Comparison of ENCODE assay signal across 2 cellular contexts in the genomic region with DNA sequence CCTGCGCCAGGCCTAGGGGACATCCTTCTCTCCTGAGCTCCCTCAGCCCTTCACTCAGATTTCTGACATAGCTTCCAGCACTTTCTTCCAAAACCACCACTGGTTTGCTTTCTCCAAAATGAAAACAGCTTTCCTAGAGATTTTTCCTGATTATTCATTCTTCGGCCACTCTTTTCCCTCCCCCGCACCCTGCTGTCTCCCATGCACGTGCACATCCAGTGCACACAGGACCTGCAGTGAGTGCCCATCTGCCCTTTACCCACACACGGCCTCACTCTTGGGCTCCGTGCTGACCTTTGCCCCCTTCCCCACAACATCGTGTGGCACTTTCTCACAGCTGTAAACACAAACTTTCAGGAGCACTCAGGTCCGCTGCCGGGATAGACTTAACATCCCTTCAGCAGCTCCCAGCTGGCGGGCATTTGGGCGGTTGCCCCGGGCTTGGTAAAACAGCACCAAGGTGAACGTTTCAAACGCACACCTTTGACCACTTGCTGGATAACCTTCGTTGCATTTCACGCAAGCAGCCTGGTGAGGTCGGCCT.
TF ChIP-seq lines count a peak whose summit lies in the region.

No MANE protein-coding gene starts in this region.

TF ChIP-seq in GM23338, 12 proteins besides CTCF, POLR2A, EP300 and RAD21:
- TF ChIP-seq EZH2 (IDR thresholded peaks at IDR 0.05; ENCODE audit: low read depth, unreplicated experiment) (no peak), CREB1 (CRISPR knock-in tag; IDR thresholded peaks at IDR 0.05; ENCODE audit: low read depth) (no peak), EZH2phosphoT487 (IDR thresholded peaks at IDR 0.05; ENCODE audit: unreplicated experiment) (no peak), STAT1 (IDR thresholded peaks at IDR 0.05; ENCODE audit: unreplicated experiment) (no peak)
- TF ChIP-seq, protein P1, sequence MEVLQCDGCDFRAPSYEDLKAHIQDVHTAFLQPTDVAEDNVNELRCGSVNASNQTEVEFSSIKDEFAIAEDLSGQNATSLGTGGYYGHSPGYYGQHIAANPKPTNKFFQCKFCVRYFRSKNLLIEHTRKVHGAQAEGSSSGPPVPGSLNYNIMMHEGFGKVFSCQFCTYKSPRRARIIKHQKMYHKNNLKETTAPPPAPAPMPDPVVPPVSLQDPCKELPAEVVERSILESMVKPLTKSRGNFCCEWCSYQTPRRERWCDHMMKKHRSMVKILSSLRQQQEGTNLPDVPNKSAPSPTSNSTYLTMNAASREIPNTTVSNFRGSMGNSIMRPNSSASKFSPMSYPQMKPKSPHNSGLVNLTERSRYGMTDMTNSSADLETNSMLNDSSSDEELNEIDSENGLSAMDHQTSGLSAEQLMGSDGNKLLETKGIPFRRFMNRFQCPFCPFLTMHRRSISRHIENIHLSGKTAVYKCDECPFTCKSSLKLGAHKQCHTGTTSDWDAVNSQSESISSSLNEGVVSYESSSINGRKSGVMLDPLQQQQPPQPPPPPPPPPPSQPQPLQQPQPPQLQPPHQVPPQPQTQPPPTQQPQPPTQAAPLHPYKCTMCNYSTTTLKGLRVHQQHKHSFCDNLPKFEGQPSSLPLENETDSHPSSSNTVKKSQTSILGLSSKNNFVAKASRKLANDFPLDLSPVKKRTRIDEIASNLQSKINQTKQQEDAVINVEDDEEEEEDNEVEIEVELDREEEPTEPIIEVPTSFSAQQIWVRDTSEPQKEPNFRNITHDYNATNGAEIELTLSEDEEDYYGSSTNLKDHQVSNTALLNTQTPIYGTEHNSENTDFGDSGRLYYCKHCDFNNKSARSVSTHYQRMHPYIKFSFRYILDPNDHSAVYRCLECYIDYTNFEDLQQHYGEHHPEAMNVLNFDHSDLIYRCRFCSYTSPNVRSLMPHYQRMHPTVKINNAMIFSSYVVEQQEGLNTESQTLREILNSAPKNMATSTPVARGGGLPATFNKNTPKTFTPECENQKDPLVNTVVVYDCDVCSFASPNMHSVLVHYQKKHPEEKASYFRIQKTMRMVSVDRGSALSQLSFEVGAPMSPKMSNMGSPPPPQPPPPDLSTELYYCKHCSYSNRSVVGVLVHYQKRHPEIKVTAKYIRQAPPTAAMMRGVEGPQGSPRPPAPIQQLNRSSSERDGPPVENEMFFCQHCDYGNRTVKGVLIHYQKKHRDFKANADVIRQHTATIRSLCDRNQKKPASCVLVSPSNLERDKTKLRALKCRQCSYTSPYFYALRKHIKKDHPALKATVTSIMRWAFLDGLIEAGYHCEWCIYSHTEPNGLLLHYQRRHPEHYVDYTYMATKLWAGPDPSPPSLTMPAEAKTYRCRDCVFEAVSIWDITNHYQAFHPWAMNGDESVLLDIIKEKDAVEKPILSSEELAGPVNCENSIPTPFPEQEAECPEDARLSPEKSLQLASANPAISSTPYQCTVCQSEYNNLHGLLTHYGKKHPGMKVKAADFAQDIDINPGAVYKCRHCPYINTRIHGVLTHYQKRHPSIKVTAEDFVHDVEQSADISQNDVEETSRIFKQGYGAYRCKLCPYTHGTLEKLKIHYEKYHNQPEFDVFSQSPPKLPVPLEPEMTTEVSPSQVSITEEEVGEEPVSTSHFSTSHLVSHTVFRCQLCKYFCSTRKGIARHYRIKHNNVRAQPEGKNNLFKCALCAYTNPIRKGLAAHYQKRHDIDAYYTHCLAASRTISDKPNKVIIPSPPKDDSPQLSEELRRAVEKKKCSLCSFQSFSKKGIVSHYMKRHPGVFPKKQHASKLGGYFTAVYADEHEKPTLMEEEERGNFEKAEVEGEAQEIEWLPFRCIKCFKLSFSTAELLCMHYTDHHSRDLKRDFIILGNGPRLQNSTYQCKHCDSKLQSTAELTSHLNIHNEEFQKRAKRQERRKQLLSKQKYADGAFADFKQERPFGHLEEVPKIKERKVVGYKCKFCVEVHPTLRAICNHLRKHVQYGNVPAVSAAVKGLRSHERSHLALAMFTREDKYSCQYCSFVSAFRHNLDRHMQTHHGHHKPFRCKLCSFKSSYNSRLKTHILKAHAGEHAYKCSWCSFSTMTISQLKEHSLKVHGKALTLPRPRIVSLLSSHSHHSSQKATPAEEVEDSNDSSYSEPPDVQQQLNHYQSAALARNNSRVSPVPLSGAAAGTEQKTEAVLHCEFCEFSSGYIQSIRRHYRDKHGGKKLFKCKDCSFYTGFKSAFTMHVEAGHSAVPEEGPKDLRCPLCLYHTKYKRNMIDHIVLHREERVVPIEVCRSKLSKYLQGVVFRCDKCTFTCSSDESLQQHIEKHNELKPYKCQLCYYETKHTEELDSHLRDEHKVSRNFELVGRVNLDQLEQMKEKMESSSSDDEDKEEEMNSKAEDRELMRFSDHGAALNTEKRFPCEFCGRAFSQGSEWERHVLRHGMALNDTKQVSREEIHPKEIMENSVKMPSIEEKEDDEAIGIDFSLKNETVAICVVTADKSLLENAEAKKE (CRISPR knock-in tag; IDR thresholded peaks at IDR 0.05): no peak

TF ChIP-seq in IMR-90, 13 proteins besides CTCF, POLR2A, EP300 and RAD21:
- no peak for TF ChIP-seq CEBPB (IDR thresholded peaks at IDR 0.05; ENCODE audit: low read depth, low read length)
- peak; percentile 51; the same call in 1 of the 2 replicates for TF ChIP-seq BHLHE40 (IDR thresholded peaks at IDR 0.05; ENCODE audit: low read depth, low read length)
